Comparison of ENCODE assay signal across 8 cellular contexts in genomic region chr10:103451871-103452713, GRCh38. TPM values are rescaled to one million over a fixed set of nuclear protein-coding genes. Genes with fewer than 3 reads are reported as not detected.
DNase-seq lines count a peak whose midpoint lies in the region; ATAC-seq and TF ChIP-seq lines count a peak whose summit lies in the region.

Gene CALHM2, minus strand, starts transcription at chr10:103452370. Its CDS starts 2,429 bp downstream, at chr10:103449941.

- TF ChIP-seq POLR2A in sigmoid colon (IDR thresholded peaks at IDR 0.05), result no peak

- H3K27me3 ChIP-seq in BLaER1 (no peaks in the 10 kb centered on the region), right cardiac atrium (ENCODE audit: control insufficient read depth, insufficient read depth) (no peaks in the 10 kb centered on the region), sigmoid colon (no peaks in the 10 kb centered on the region)

- H3K9ac ChIP-seq in BLaER1, result peak within 1 kb of the TSS; percentile 84

- ATAC-seq in GM19324 (IDR thresholded peaks at IDR 0.05; ENCODE audit: low FRiP score, unreplicated experiment), result peak; percentile 54
- ATAC-seq in right cardiac atrium, result peak; percentile 74 to 79

- H3K4me2 ChIP-seq in BLaER1, result peak within 1 kb of the TSS; percentile 100

- intact Hi-C loops in right cardiac atrium (cut with DNase I) (no loop called here), sigmoid colon (cut with DNase I) (no loop called here)

- DNase-seq in HK-2 (ENCODE audit: unreplicated experiment) (peak; percentile 52), T-helper 1 cell (peak in 4 of 5 donors; percentile 34 to 57 (median 40)), right cardiac atrium (peak; percentile 78 to 92 (median 91)), sigmoid colon (peak; percentile 84), OCI-M2 (lab: John Stamatoyannopoulos, UW; ENCODE audit: unreplicated experiment) (no peak)

- no peak for TF ChIP-seq CTCF in sigmoid colon (IDR thresholded peaks at IDR 0.05)

- H3K4me1 ChIP-seq in BLaER1 (peaks cover 71% of the 10 kb centered on the region), right cardiac atrium (ENCODE audit: control insufficient read depth, insufficient read depth, low read length) (peaks cover 10% of the 10 kb centered on the region), sigmoid colon (peaks cover 0 to 51% (median 37%) of the 10 kb centered on the region in 4 donors)

- peaks cover 27% of the 10 kb centered on the region for H4K20me1 ChIP-seq in BLaER1

- H3K36me3 ChIP-seq in BLaER1 (peaks cover 29% of the 10 kb centered on the region), sigmoid colon (peaks cover 0 to 24% (median 2%) of the 10 kb centered on the region in 4 donors)

- H3K4me3 ChIP-seq in BLaER1 (peak within 1 kb of the TSS; percentile 83), right cardiac atrium (ENCODE audit: low read length) (peak within 1 kb of the TSS; percentile 69), sigmoid colon (peak within 1 kb of the TSS; percentile 53 to 76 (median 72))

- WGBS in right cardiac atrium, result 4% methylated on average over 43 of the region's 43 CpGs
- 2 to 4% methylated on average over 43 of the region's 43 CpGs for WGBS in sigmoid colon, 2 donors

- no peak for TF ChIP-seq EP300 in sigmoid colon (IDR thresholded peaks at IDR 0.05)

- H3K9me3 ChIP-seq in BLaER1, result no peaks in the 10 kb centered on the region
- H3K9me3 ChIP-seq in right cardiac atrium (ENCODE audit: control insufficient read depth, low read length), result no peaks in the 10 kb centered on the region
- H3K9me3 ChIP-seq in sigmoid colon, result no peaks in the 10 kb centered on the region

- peak within 1 kb of the TSS; percentile 84 for H3K27ac ChIP-seq in BLaER1
- H3K27ac ChIP-seq in angular gyrus (ENCODE audit: low read depth, low read length), result peak within 1 kb of the TSS; percentile 77
- peak within 1 kb of the TSS; percentile 92 for H3K27ac ChIP-seq in right cardiac atrium (ENCODE audit: low read length)
- H3K27ac ChIP-seq in sigmoid colon, result peak within 1 kb of the TSS; percentile 81 to 88 (median 86)

RNA-seq across cellular contexts. Expression of gene CALHM2, which starts in this region (rescaled TPM):
- 10 to 100 TPM; 24.6 to 31.9 (median 30.3) TPM for total RNA-seq in right cardiac atrium
- 22.1 TPM for polyA plus RNA-seq in right cardiac atrium
- total RNA-seq in sigmoid colon, result 10 to 100 TPM; 27.4 to 55.4 (median 46.4) TPM
- polyA plus RNA-seq in sigmoid colon, result 10 to 100 TPM in 2 of 3 donors, 1 to 10 TPM in 1; 5.5 to 20.4 (median 13.7) TPM
